In the genomic region with DNA sequence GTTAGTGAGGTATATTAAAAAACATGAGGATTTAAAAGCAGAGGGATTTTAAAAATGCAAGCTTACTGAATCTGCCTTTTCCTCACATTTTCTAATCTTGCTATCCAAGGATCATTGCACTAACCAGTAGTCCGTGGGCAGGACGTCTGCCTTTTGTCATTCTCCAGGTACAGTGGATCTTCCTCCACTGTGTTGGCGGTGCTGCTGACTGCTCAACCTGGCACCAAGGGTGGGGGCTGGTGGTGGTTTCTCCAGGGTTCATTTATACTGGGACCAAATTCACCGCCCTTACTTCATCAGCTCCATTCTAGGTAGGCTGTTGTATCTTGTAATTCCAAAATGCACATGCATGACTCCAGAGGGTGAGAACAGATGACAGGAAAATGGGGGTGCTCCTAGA, we compare ENCODE assay signal across 16 cellular contexts.
"Had no signal": no experiment of that assay in that cellular context is flagged by ENCODE, and none has a peak within 500 bp of the region (broad histone marks: within the 10 kb centered on the region; RNA-seq: fewer than 3 reads in every experiment).

No MANE protein-coding gene starts in this region.

- DNase-seq: cerebellar nuclear complex; dorsolateral prefrontal cortex; effector CD4-positive, alpha-beta T cell; kidney; midbrain; natural killer cell; psoas muscle; right cardiac atrium; spleen; stimulated activated CD4-positive, alpha-beta T cell treated with anti-CD3 and anti-CD28 coated beads, Interleukin-4, amount 100 ng/mL, for 4 hours; trophoblast cell had no signal

- H3K27me3 ChIP-seq: neural progenitor cell, suprapubic skin, vagina had no signal

- H3K9ac ChIP-seq: neural progenitor cell had no signal

- H3K36me3 ChIP-seq: neural progenitor cell, suprapubic skin, vagina had no signal

- H2AFZ ChIP-seq: neural progenitor cell had no signal

- H3K4me2 ChIP-seq: neural progenitor cell had no signal

- H3K9me3 ChIP-seq: psoas muscle, spleen, suprapubic skin, vagina had no signal

- H3K27ac ChIP-seq: dorsolateral prefrontal cortex, neural progenitor cell, psoas muscle, skin epidermis, spleen, suprapubic skin, vagina had no signal

- H3K4me3 ChIP-seq: dorsolateral prefrontal cortex, lung, neural progenitor cell, psoas muscle, skin epidermis, spleen, suprapubic skin, vagina had no signal
